Comparison of ENCODE assay signal across 21 cellular contexts in the genomic region with DNA sequence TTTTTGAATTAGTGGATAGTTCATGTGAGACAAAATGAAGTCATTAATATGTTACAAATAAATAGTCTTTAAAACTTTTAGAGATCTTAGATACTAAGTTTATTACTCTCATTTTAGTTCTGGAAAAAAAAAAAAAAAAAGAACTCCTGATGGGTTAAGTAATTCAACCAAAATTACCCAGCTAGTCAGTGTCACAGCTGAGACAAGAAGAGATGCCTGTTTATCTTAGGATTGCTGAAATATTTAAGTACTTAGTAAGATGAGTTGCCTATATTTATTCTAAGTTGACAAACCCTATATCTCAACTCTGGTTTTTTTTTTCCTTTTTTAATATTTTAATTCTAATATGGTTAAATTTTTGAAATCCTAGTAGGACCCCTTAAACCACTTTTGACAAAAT.
DNase-seq lines count a peak whose midpoint lies in the region; ATAC-seq, FAIRE-seq and TF ChIP-seq lines count a peak whose summit lies in the region.
"Had no signal": no experiment of that assay in that cellular context is flagged by ENCODE, and none has a peak within 500 bp of the region (broad histone marks: within the 10 kb centered on the region; RNA-seq: fewer than 3 reads in every experiment).

No MANE protein-coding gene starts in this region.

- H3K4me3 ChIP-seq in fibroblast of lung (replicated peaks in 1 of 4; ENCODE audit: control extremely low read depth in 1 of 4, insufficient read depth in 1 of 4, low read depth in 3 of 4, low read length in 4 of 4) (no peak overlapping the region), pancreas (no peak overlapping the region), thyroid gland (replicated peaks in 1 of 3) (no peak overlapping the region)
- H3K4me3 ChIP-seq: A549; BLaER1 treated with 17β-estradiol and CSF1 and Interleukin-3, amounts not matched to agents 10 nM and 100 nM; Peyer's patch; SJCRH30 had no signal

- no peak for TF ChIP-seq POLR2A in thyroid gland (IDR thresholded peaks at IDR 0.05)

- H3K4me1 Mint-ChIP-seq in osteocyte (ENCODE audit: unreplicated experiment), result peaks cover 33% of the 10 kb centered on the region
- H3K4me1 Mint-ChIP-seq: H9 had no signal

- H3K27me3 ChIP-seq in fibroblast of lung (ENCODE audit: control insufficient read depth, insufficient read depth, low read length) (no peaks in the 10 kb centered on the region), pancreas (no peaks in the 10 kb centered on the region), thyroid gland (no peaks in the 10 kb centered on the region)
- H3K27me3 ChIP-seq: BLaER1 treated with 17β-estradiol and CSF1 and Interleukin-3, amounts not matched to agents 10 nM and 100 nM; Peyer's patch; SJCRH30 had no signal

- no peak overlapping the region for H3K27ac ChIP-seq in fibroblast of lung (ENCODE audit: insufficient read depth, low read length)
- no peak overlapping the region for H3K27ac ChIP-seq in pancreas
- H3K27ac ChIP-seq in thyroid gland, result no peak overlapping the region
- H3K27ac ChIP-seq: A549; BLaER1 treated with 17β-estradiol and CSF1 and Interleukin-3, amounts not matched to agents 10 nM and 100 nM; KMS-11; Peyer's patch; SJCRH30 had no signal

- in situ Hi-C loops in KBM-7 (cut with MboI; ENCODE audit: low pct_unique_long_range_greater_than_20kb, low sequenced_read_pairs), result no loop called here

- H3K36me3 ChIP-seq in fibroblast of lung (ENCODE audit: control insufficient read depth, insufficient read depth, low read length), result no peaks in the 10 kb centered on the region
- no peaks in the 10 kb centered on the region for H3K36me3 ChIP-seq in pancreas
- H3K36me3 ChIP-seq in thyroid gland, result no peaks in the 10 kb centered on the region
- H3K36me3 ChIP-seq: BLaER1 treated with 17β-estradiol and CSF1 and Interleukin-3, amounts not matched to agents 10 nM and 100 nM; Peyer's patch; SJCRH30 had no signal

- H3K4me2 ChIP-seq in fibroblast of lung (ENCODE audit: extremely low read depth, insufficient read depth, low read length), result no peak overlapping the region
- H3K4me2 ChIP-seq: A549; BLaER1 treated with 17β-estradiol and CSF1 and Interleukin-3, amounts not matched to agents 10 nM and 100 nM; KMS-11 had no signal

- no peaks in the 10 kb centered on the region for H3K79me2 ChIP-seq in fibroblast of lung (ENCODE audit: control insufficient read depth, insufficient read depth, low read length)

- H3K27me3 Mint-ChIP-seq in osteocyte (ENCODE audit: unreplicated experiment), result no peaks in the 10 kb centered on the region

- H2AFZ ChIP-seq in fibroblast of lung (ENCODE audit: low read length), result no peak overlapping the region

- no peak for FAIRE-seq in pancreas (lab: Jason Lieb, UNC)
- FAIRE-seq: A549 had no signal

- H4K20me1 ChIP-seq in fibroblast of lung (ENCODE audit: control insufficient read depth, extremely low read depth, insufficient read depth, low read length), result no peaks in the 10 kb centered on the region
- H4K20me1 ChIP-seq: BLaER1 treated with 17β-estradiol and CSF1 and Interleukin-3, amounts not matched to agents 10 nM and 100 nM had no signal

- H3K9me3 ChIP-seq in fibroblast of lung (ENCODE audit: control insufficient read depth, insufficient read depth, low read depth, low read length), result no peaks in the 10 kb centered on the region
- H3K9me3 ChIP-seq in pancreas, result no peaks in the 10 kb centered on the region
- no peaks in the 10 kb centered on the region for H3K9me3 ChIP-seq in thyroid gland
- H3K9me3 ChIP-seq: A549, Peyer's patch, SJCRH30 had no signal

- no peak for TF ChIP-seq CTCF in fibroblast of lung (conservative IDR thresholded peaks at IDR 0.05 in 1 of 2, IDR thresholded peaks at IDR 0.05 in 1 of 2; ENCODE audit: low read depth in 1 of 2, low read length in 2 of 2)
- no peak for TF ChIP-seq CTCF in osteocyte (IDR thresholded peaks at IDR 0.05)
- no peak for TF ChIP-seq CTCF in pancreas (IDR thresholded peaks at IDR 0.05)
- TF ChIP-seq CTCF in thyroid gland (IDR thresholded peaks at IDR 0.05), result no peak

- H3K9me3 Mint-ChIP-seq in osteocyte (ENCODE audit: unreplicated experiment), result peaks cover 8% of the 10 kb centered on the region
- H3K9me3 Mint-ChIP-seq: CD8-positive, alpha-beta T cell had no signal

- no peak overlapping the region for H3K9ac ChIP-seq in fibroblast of lung (ENCODE audit: insufficient read depth, low read length)
- H3K9ac ChIP-seq: BLaER1 treated with 17β-estradiol and CSF1 and Interleukin-3, amounts not matched to agents 10 nM and 100 nM; KMS-11 had no signal

- H3K4me3 Mint-ChIP-seq in osteocyte (ENCODE audit: unreplicated experiment), result no peak overlapping the region
- H3K4me3 Mint-ChIP-seq: CD8-positive, alpha-beta T cell; H9 had no signal

- peak overlapping the region; percentile 79 for H3K27ac Mint-ChIP-seq in osteocyte (ENCODE audit: unreplicated experiment)
- H3K27ac Mint-ChIP-seq: CD8-positive, alpha-beta T cell; H9 had no signal

- H3K36me3 Mint-ChIP-seq in osteocyte (ENCODE audit: unreplicated experiment), result no peaks in the 10 kb centered on the region
- H3K36me3 Mint-ChIP-seq: CD8-positive, alpha-beta T cell had no signal

- H3K4me1 ChIP-seq in fibroblast of lung (ENCODE audit: control insufficient read depth, extremely low read depth, insufficient read depth, low read length), result no peaks in the 10 kb centered on the region
- H3K4me1 ChIP-seq in pancreas, result no peaks in the 10 kb centered on the region
- no peaks in the 10 kb centered on the region for H3K4me1 ChIP-seq in thyroid gland
- H3K4me1 ChIP-seq: A549; BLaER1 treated with 17β-estradiol and CSF1 and Interleukin-3, amounts not matched to agents 10 nM and 100 nM; Peyer's patch had no signal

- ATAC-seq in GM19397 (IDR thresholded peaks at IDR 0.05; ENCODE audit: unreplicated experiment) (no peak), pancreas (no peak)
- ATAC-seq: A549; CD8-positive, alpha-beta T cell had no signal

- intact Hi-C loops in pancreas (cut with DNase I) (no loop called here), thyroid gland (cut with DNase I) (no loop called here)

- DNase-seq in EH (ENCODE audit: low read depth) (peak; percentile 86), amniotic epithelial cell (ENCODE audit: low read depth) (peak; percentile 1), fibroblast of lung (ENCODE audit: low read depth in 2 of 2) (peak; percentile 18 to 34), osteocyte (ENCODE audit: extremely low spot score, unreplicated experiment) (no peak), pancreas (no peak), KBM-7 (no peak), thyroid gland (no peak)
- DNase-seq: CD8-positive, alpha-beta T cell; DMS153; H9; NCI-H1092 treated with DMSO at 0.1 percent for 48 hours; NCI-H146; NCI-H2081; NCI-H2171 treated with DMSO at 0.1 percent for 48 hours; NCI-H524 treated with DMSO at 0.1 percent for 48 hours; Peyer's patch; SJCRH30 had no signal

Comparison
In these comparisons a context has a peak if more than half of its experiments do, and no peak if none do; other contexts are left out.
1. DNase-seq: peak in EH (single experiment), amniotic epithelial cell (single experiment) and fibroblast of lung (2 of 2); none in osteocyte (single experiment), pancreas (0 of 6), KBM-7 (single experiment) and thyroid gland (0 of 2).